Comparison of ENCODE assay signal across 8 cellular contexts in the genomic region with DNA sequence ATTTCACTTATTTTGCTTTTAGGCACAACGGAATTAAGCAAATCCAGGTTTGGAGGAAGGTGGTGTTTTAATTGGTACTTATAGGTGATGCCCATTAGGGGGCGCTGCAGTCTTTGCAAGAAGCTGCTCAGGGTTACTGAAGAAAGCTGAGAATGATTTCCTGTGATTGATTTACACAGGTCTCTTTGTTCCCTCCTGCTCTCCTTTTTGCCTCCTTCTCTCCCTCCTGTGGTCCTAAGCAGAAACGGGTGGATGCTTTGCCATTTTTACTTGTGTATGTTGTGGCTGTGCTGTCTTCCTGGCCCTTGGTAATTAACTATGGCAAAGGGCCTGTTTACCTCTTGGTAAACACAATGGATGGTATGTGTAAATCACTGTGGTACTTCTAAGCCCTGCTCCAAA.
DNase-seq lines count a peak whose midpoint lies in the region; ATAC-seq and TF ChIP-seq lines count a peak whose summit lies in the region.

No MANE protein-coding gene starts in this region.

- TF ChIP-seq CTCF in LNCaP clone FGC (IDR thresholded peaks at IDR 0.05; ENCODE audit: control insufficient read depth, extremely low read depth, insufficient read depth): peak; percentile 76
- TF ChIP-seq CTCF in fibroblast of villous mesenchyme (IDR thresholded peaks at IDR 0.05; ENCODE audit: insufficient read depth, low read depth, low read length): peak; percentile 75
- TF ChIP-seq CTCF in suprapubic skin (IDR thresholded peaks at IDR 0.05): peak; percentile 69 to 91

- H3K36me3 ChIP-seq in neuronal stem cell (replicated peaks in 1 of 2; ENCODE audit: control insufficient read depth in 2 of 2, insufficient read depth in 2 of 2, low read length in 2 of 2) (peaks cover 7 to 74% of the 10 kb centered on the region in 2 donors), suprapubic skin (peaks cover 61% of the 10 kb centered on the region)

- H2BK15ac ChIP-seq in neuronal stem cell (ENCODE audit: low read length): no peak overlapping the region

- H3K23ac ChIP-seq in neuronal stem cell (ENCODE audit: low read depth, low read length, poor library complexity): no peak overlapping the region

- H4K8ac ChIP-seq in neuronal stem cell (ENCODE audit: low read depth, low read length): no peak overlapping the region

- H3K4me1 ChIP-seq in neuronal stem cell (ENCODE audit: control insufficient read depth in 2 of 2, insufficient read depth in 1 of 2, low read depth in 1 of 2, low read length in 2 of 2) (peaks cover 0 to 4% of the 10 kb centered on the region in 2 donors), suprapubic skin (peaks cover 3% of the 10 kb centered on the region)

- H3K79me1 ChIP-seq in neuronal stem cell (ENCODE audit: low read depth, low read length): no peaks in the 10 kb centered on the region

- H3K9me3 ChIP-seq in neuronal stem cell (replicated peaks in 1 of 2; ENCODE audit: control insufficient read depth in 2 of 2, insufficient read depth in 1 of 2, low read depth in 1 of 2, low read length in 2 of 2): no peaks in the 10 kb centered on the region
- no peaks in the 10 kb centered on the region for H3K9me3 ChIP-seq in suprapubic skin

- no peak for TF ChIP-seq EP300 in suprapubic skin (IDR thresholded peaks at IDR 0.05)

- H2AK5ac ChIP-seq in neuronal stem cell (ENCODE audit: low read depth, low read length): no peak overlapping the region

- ATAC-seq in HG03432 (IDR thresholded peaks at IDR 0.05; ENCODE audit: unreplicated experiment): no peak

- DNase-seq in DMS 273 (lab: John Stamatoyannopoulos, UW; ENCODE audit: unreplicated experiment): peak; percentile 92
- DNase-seq in LNCaP clone FGC (ENCODE audit: low read depth): peak; percentile 49
- peak; percentile 68 for DNase-seq in RKO (ENCODE audit: low spot score)
- peak; percentile 8 to 17 for DNase-seq in activated T-helper 1 cell treated with anti-CD3 and anti-CD28 coated beads, Interleukin-2, amount 50 U/mL, for 16 hours (ENCODE audit: low read depth in 1 of 2, low spot score in 1 of 2)
- peak; percentile 84 for DNase-seq in fibroblast of villous mesenchyme (ENCODE audit: low read depth)
- DNase-seq in neuronal stem cell (ENCODE audit: low spot score): peak; percentile 83
- peak; percentile 81 for DNase-seq in suprapubic skin (ENCODE audit: low spot score in 2 of 2)

- no peak overlapping the region for H3K4ac ChIP-seq in neuronal stem cell (ENCODE audit: low read length)

- no peak overlapping the region for H3K9ac ChIP-seq in neuronal stem cell (ENCODE audit: low read depth, low read length, poor library complexity)

- no CpG with 5 or more reads among the region's 3 CpGs for WGBS in neuronal stem cell (ENCODE audit: extremely low coverage in 2 of 2, insufficient read length in 2 of 2, insufficient replicate concordance in 1 of 2), 2 donors
- WGBS in suprapubic skin: 15% methylated on average over 3 of the region's 3 CpGs

- no peak overlapping the region for H2BK5ac ChIP-seq in neuronal stem cell (ENCODE audit: low read length)

- peak overlapping the region; percentile 17 for H2AFZ ChIP-seq in neuronal stem cell (ENCODE audit: low read length)

- no peak overlapping the region for H3K18ac ChIP-seq in neuronal stem cell (ENCODE audit: low read length)

- H3K14ac ChIP-seq in neuronal stem cell (ENCODE audit: low read length): no peak overlapping the region

- H2BK120ac ChIP-seq in neuronal stem cell (ENCODE audit: low read depth, low read length): no peak overlapping the region

- H3K4me3 ChIP-seq in LNCaP clone FGC (ENCODE audit: low read depth, low read length) (no peak overlapping the region), fibroblast of villous mesenchyme (ENCODE audit: low read depth, low read length) (no peak overlapping the region), neuronal stem cell (ENCODE audit: low read length in 2 of 2) (no peak overlapping the region), suprapubic skin (no peak overlapping the region)

- no peak for TF ChIP-seq POLR2A in suprapubic skin (IDR thresholded peaks at IDR 0.05)

- no peak overlapping the region for H4K91ac ChIP-seq in neuronal stem cell (ENCODE audit: low read depth, low read length, poor library complexity)

- H2BK12ac ChIP-seq in neuronal stem cell (ENCODE audit: low read length): no peak overlapping the region

- H3K27me3 ChIP-seq in neuronal stem cell (ENCODE audit: control insufficient read depth in 3 of 3, insufficient read depth in 3 of 3, low read depth in 1 of 3, low read length in 3 of 3) (no peaks in the 10 kb centered on the region), suprapubic skin (no peaks in the 10 kb centered on the region)

- no peak overlapping the region for H3K27ac ChIP-seq in neuronal stem cell (replicated peaks; ENCODE audit: low read length)
- H3K27ac ChIP-seq in suprapubic skin: no peak overlapping the region

- H3K4me2 ChIP-seq in neuronal stem cell (ENCODE audit: insufficient read depth, low read length, poor library complexity, severe bottlenecking): no peak overlapping the region

Comparison
In these comparisons a context has a peak if more than half of its experiments do, and no peak if none do; other contexts are left out.
1. DNase-seq: peak in every context shown above with its lines; median percentile 92 in DMS 273; 84 in fibroblast of villous mesenchyme; 83 in neuronal stem cell; 81 in suprapubic skin; 68 in RKO; 49 in LNCaP clone FGC; 12 in activated T-helper 1 cell treated with anti-CD3 and anti-CD28 coated beads, Interleukin-2, amount 50 U/mL, for 16 hours.